In the genomic region with DNA sequence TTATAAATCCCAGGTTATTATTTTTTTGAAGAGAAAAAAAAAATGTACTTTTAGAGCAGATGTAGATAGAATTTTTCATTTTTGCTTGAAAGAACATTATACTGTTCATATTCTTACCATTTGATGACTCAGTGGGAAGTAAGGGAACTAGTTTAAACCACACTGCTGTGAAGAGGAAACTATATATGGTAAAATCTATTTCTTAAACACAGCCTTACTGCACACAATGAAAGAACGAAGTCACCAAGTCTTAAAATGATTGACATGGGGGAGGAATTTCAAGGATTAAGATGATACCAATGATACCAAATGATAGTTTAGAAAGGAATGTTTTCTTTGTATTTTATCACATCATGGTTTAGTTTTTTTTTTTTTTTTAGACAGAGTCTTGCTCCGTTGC, we compare ENCODE assay signal across 8 cellular contexts. TPM values are rescaled to one million over a fixed set of nuclear protein-coding genes. Genes with fewer than 3 reads are reported as not detected.
DNase-seq lines count a peak whose midpoint lies in the region; ATAC-seq, FAIRE-seq and TF ChIP-seq lines count a peak whose summit lies in the region.

No MANE protein-coding gene starts in this region.

- FAIRE-seq in H54 (lab: Jason Lieb, UNC): peak; percentile 33

- no peaks in the 10 kb centered on the region for H3K27me3 Mint-ChIP-seq in T-helper 2 cell treated with Interferon-gamma antibody and Interleukin-4, amounts not matched to agents 5 μg/mL and 100 μg/mL, for 36 hours (ENCODE audit: low read depth)
- H3K27me3 Mint-ChIP-seq in progenitor cell of endocrine pancreas: no peaks in the 10 kb centered on the region

- intact Hi-C loops in Right ventricle myocardium superior (cut with DNase I): no loop called here

- no peak for TF ChIP-seq CTCF in progenitor cell of endocrine pancreas (IDR thresholded peaks at IDR 0.05; ENCODE audit: unreplicated experiment)

- H3K36me3 Mint-ChIP-seq in T-helper 2 cell treated with Interferon-gamma antibody and Interleukin-4, amounts not matched to agents 5 μg/mL and 100 μg/mL, for 36 hours (ENCODE audit: low read depth): peaks cover 32% of the 10 kb centered on the region
- peaks cover 1% of the 10 kb centered on the region for H3K36me3 Mint-ChIP-seq in progenitor cell of endocrine pancreas (ENCODE audit: insufficient read depth)

- DNase-seq in AG08396 (ENCODE audit: low spot score) (peak; percentile 36), H54 (ENCODE audit: insufficient read length, low spot score) (peak; percentile 12), glomerular visceral epithelial cell (ENCODE audit: extremely low spot score) (peak; percentile 51), pons (ENCODE audit: low spot score) (no peak), Right ventricle myocardium superior (no peak), T-helper 9 cell (no peak), progenitor cell of endocrine pancreas (ENCODE audit: low spot score, unreplicated experiment) (no peak)
- no peak for DNase-seq in T-helper 2 cell treated with Interferon-gamma antibody and Interleukin-4, amounts not matched to agents 5 μg/mL and 100 μg/mL, for 36 hours (ENCODE audit: low spot score)

- no peak for TF ChIP-seq POLR2A in H54 (IDR thresholded peaks at IDR 0.05; ENCODE audit: low read depth, low read length)

- peaks cover 37% of the 10 kb centered on the region for H3K4me1 Mint-ChIP-seq in T-helper 2 cell treated with Interferon-gamma antibody and Interleukin-4, amounts not matched to agents 5 μg/mL and 100 μg/mL, for 36 hours (ENCODE audit: low read depth)
- peaks cover 9% of the 10 kb centered on the region for H3K4me1 Mint-ChIP-seq in progenitor cell of endocrine pancreas (ENCODE audit: low read depth)

- ATAC-seq in Right ventricle myocardium superior (ENCODE audit: poor library complexity): no peak

- no peaks in the 10 kb centered on the region for H3K9me3 Mint-ChIP-seq in T-helper 2 cell treated with Interferon-gamma antibody and Interleukin-4, amounts not matched to agents 5 μg/mL and 100 μg/mL, for 36 hours
- no peaks in the 10 kb centered on the region for H3K9me3 Mint-ChIP-seq in progenitor cell of endocrine pancreas (ENCODE audit: low read depth)

- peak overlapping the region; percentile 76 for H3K4me3 Mint-ChIP-seq in T-helper 2 cell treated with Interferon-gamma antibody and Interleukin-4, amounts not matched to agents 5 μg/mL and 100 μg/mL, for 36 hours
- no peak overlapping the region for H3K4me3 Mint-ChIP-seq in progenitor cell of endocrine pancreas (ENCODE audit: low read depth)

- H3K27ac Mint-ChIP-seq in T-helper 2 cell treated with Interferon-gamma antibody and Interleukin-4, amounts not matched to agents 5 μg/mL and 100 μg/mL, for 36 hours: peak overlapping the region; percentile 88
- no peak overlapping the region for H3K27ac Mint-ChIP-seq in progenitor cell of endocrine pancreas

RNA-seq across cellular contexts. Expression of a gene that starts 5.0 kb away (rescaled TPM):
- total RNA-seq in Right ventricle myocardium superior (100 TPM), progenitor cell of endocrine pancreas (188 and 193 TPM in 2 replicates)

Comparison
In these comparisons a context has a peak if more than half of its experiments do, and no peak if none do; other contexts are left out.
1. DNase-seq: peak in AG08396 (single experiment), H54 (single experiment) and glomerular visceral epithelial cell (single experiment); none in T-helper 2 cell treated with Interferon-gamma antibody and Interleukin-4, amounts not matched to agents 5 μg/mL and 100 μg/mL, for 36 hours (single experiment), pons (single experiment), Right ventricle myocardium superior (single experiment), T-helper 9 cell (single experiment) and progenitor cell of endocrine pancreas (single experiment).